In the genomic region with DNA sequence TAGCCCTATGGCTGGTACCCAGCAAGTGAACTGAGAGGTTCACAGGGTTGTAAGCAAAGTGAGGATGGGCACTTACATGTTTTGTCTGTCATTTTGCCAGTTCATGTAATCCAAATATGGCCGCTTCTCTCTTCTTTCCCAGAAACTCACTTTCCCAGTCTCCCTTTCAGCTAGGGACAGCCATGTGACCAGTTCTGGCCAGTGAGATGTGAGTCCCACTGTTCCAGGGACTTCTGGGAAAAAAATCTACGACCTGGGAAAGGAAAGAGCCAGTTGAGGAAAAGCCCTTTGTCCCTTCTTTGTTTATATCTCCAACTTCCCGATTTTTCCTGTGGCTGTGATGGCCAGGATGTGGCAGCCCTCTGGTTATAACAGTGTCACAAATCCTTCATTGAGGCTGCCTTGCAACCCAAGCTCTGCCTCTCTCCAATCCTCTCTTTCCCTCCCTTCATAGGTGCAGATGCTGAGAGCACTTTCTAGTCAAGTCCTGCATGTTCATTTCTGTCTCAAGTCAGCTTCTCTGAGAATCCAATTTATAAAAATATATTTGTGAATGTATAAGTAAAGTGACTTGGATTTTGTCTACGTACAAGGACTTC, we compare ENCODE assay signal across 10 cellular contexts.
DNase-seq lines count a peak whose midpoint lies in the region; ATAC-seq and TF ChIP-seq lines count a peak whose summit lies in the region.
"Had no signal": no experiment of that assay in that cellular context is flagged by ENCODE, and none has a peak within 500 bp of the region (broad histone marks: within the 10 kb centered on the region; RNA-seq: fewer than 3 reads in every experiment).

No MANE protein-coding gene starts in this region.

- H3K9me3 Mint-ChIP-seq in activated T-cell treated with anti-CD3 and anti-CD28 coated beads, Interleukin-2, amount 50 U/mL, for 72 hours, result peaks cover 0 to 4% of the 10 kb centered on the region in 2 donors

- no peaks in the 10 kb centered on the region for H3K4me1 ChIP-seq in Loucy (ENCODE audit: insufficient read depth, low read length, poor library complexity, severe bottlenecking)

- no peaks in the 10 kb centered on the region for H3K4me1 Mint-ChIP-seq in activated T-cell treated with anti-CD3 and anti-CD28 coated beads, Interleukin-2, amount 50 U/mL, for 72 hours (ENCODE audit: low read depth)

- no peaks in the 10 kb centered on the region for H3K9me2 ChIP-seq in Loucy (replicated peaks; ENCODE audit: low read depth, low read length)

- peaks cover 6% of the 10 kb centered on the region for H3K27me3 Mint-ChIP-seq in activated T-cell treated with anti-CD3 and anti-CD28 coated beads, Interleukin-2, amount 50 U/mL, for 72 hours (ENCODE audit: low read depth)

- no peak overlapping the region for H3K4me3 Mint-ChIP-seq in activated T-cell treated with anti-CD3 and anti-CD28 coated beads, Interleukin-2, amount 50 U/mL, for 72 hours

- no peaks in the 10 kb centered on the region for H3K79me2 ChIP-seq in Loucy (ENCODE audit: insufficient read depth, low read length)

- peak; percentile 1 for DNase-seq in ELR (ENCODE audit: low read depth)
- peak; percentile 84 for DNase-seq in SK-N-DZ (ENCODE audit: low spot score)
- DNase-seq in left colon, result no peak
- DNase-seq in activated T-cell treated with anti-CD3 and anti-CD28 coated beads, Interleukin-2, amount 50 U/mL, for 72 hours, result no peak
- DNase-seq in germinal center (ENCODE audit: low spot score), result no peak
- DNase-seq: DND-41 had no signal

- H3K36me3 ChIP-seq in Loucy (ENCODE audit: insufficient read depth, low read length), result no peaks in the 10 kb centered on the region

- H3K4me2 ChIP-seq in Loucy (ENCODE audit: low read depth, low read length, poor library complexity, severe bottlenecking), result no peak overlapping the region
- H3K4me2 ChIP-seq: KMS-11 had no signal

- H3K27ac Mint-ChIP-seq in activated T-cell treated with anti-CD3 and anti-CD28 coated beads, Interleukin-2, amount 50 U/mL, for 72 hours, result no peak overlapping the region

- H3K27me3 ChIP-seq in Loucy (ENCODE audit: insufficient read depth, low read length, poor library complexity, severe bottlenecking), result no peaks in the 10 kb centered on the region

- H2AFZ ChIP-seq in Loucy (ENCODE audit: low read length), result 0 out of 2 replicates have a peak overlapping the region, but pooled peaks have one; percentile 16

- H4K20me1 ChIP-seq in Loucy (ENCODE audit: insufficient read depth, low read length, poor library complexity, severe bottlenecking), result no peaks in the 10 kb centered on the region

- peaks cover 0 to 2% of the 10 kb centered on the region in 2 donors for H3K36me3 Mint-ChIP-seq in activated T-cell treated with anti-CD3 and anti-CD28 coated beads, Interleukin-2, amount 50 U/mL, for 72 hours (ENCODE audit: insufficient read depth in 2 of 2)

- ATAC-seq in left colon, result peak; percentile 49
- no peak for ATAC-seq in GM18867 (IDR thresholded peaks at IDR 0.05; ENCODE audit: unreplicated experiment)
- no peak for ATAC-seq in HG03439 (IDR thresholded peaks at IDR 0.05; ENCODE audit: unreplicated experiment)
- ATAC-seq in activated T-cell treated with anti-CD3 and anti-CD28 coated beads, Interleukin-2, amount 50 U/mL, for 72 hours (replicated peaks in 1 of 2), result no peak

- no peak overlapping the region for H3K4me3 ChIP-seq in Loucy (ENCODE audit: low read length, poor library complexity, severe bottlenecking)

- no peaks in the 10 kb centered on the region for H3F3A ChIP-seq in Loucy (ENCODE audit: low read depth)

- TF ChIP-seq CTCF in Loucy (conservative IDR thresholded peaks at IDR 0.05; ENCODE audit: low read length), result no peak

- no peak overlapping the region for H3K9ac ChIP-seq in Loucy (ENCODE audit: low read depth, low read length, poor library complexity, severe bottlenecking)
- H3K9ac ChIP-seq: KMS-11 had no signal

- intact Hi-C loops in left colon (cut with DNase I, micrococcal nuclease), result no loop called here

- no peaks in the 10 kb centered on the region for H3K9me3 ChIP-seq in Loucy (ENCODE audit: insufficient read depth, low read depth, low read length)

Comparison
In these comparisons a context has a peak if more than half of its experiments do, and no peak if none do; other contexts are left out.
1. DNase-seq: peak in ELR (single experiment) and SK-N-DZ (single experiment); none in left colon (0 of 2), activated T-cell treated with anti-CD3 and anti-CD28 coated beads, Interleukin-2, amount 50 U/mL, for 72 hours (0 of 2) and germinal center (single experiment).